8 cellular contexts compared by ENCODE assay signal in the genomic region with DNA sequence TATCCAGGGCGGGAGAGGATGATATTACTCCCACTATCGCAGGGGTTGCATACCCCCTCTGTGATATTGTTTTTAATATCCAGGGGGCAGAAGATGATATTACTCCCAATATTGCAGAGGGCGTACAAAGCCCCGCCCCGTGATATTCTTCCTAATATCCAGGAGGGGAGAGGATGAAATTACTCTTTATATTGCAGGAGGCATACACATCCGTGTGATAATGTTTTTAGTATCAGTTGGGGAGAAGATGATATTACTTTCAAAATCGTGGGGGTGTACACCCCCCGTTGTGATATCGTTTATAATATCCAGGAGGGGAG. TPM values are rescaled to one million over a fixed set of nuclear protein-coding genes. Genes with fewer than 3 reads are reported as not detected.
DNase-seq lines count a peak whose midpoint lies in the region; ATAC-seq and TF ChIP-seq lines count a peak whose summit lies in the region.

No MANE protein-coding gene starts in this region.

- TF ChIP-seq POLR2A in transverse colon (IDR thresholded peaks at IDR 0.05): no peak

- H3K27ac ChIP-seq in heart right ventricle (no peak overlapping the region), thoracic aorta (no peak overlapping the region), transverse colon (no peak overlapping the region)

- no peak for DNase-seq in heart right ventricle
- no peak for DNase-seq in Right ventricle myocardium superior
- no peak for DNase-seq in T-helper 17 cell
- no peak for DNase-seq in glutamatergic neuron
- no peak for DNase-seq in thoracic aorta (ENCODE audit: low spot score)
- no peak for DNase-seq in NCI-H82 treated with DMSO at 0.1 percent for 48 hours (lab: John Stamatoyannopoulos, UW; ENCODE audit: unreplicated experiment)
- no peak for DNase-seq in transverse colon

- H3K4me1 Mint-ChIP-seq in T-helper 17 cell (peaks cover 4% of the 10 kb centered on the region), glutamatergic neuron (ENCODE audit: low read depth, unreplicated experiment) (no peaks in the 10 kb centered on the region)

- intact Hi-C loops in heart right ventricle (cut with DNase I) (loop anchor here in 3 of 10 donors (5.0 to 10.0 kb wide), 4 partner anchors 46 to 326 kb away; a partner anchor contains a TSS), Right ventricle myocardium superior (cut with DNase I) (no loop called here), transverse colon (cut with DNase I; ENCODE audit: low total_unique reads) (no loop called here)

- H3K4me3 Mint-ChIP-seq in T-helper 17 cell (peak overlapping the region; percentile 85), glutamatergic neuron (ENCODE audit: unreplicated experiment) (peak overlapping the region; percentile 71)

- in situ Hi-C loops in transverse colon (cut with MboI; ENCODE audit: low pct_ligation_motif_present in 1 of 4, low pct_unique_long_range_greater_than_20kb in 1 of 4, low sequenced_read_pairs in 3 of 4): no loop called here

- H3K4me1 ChIP-seq in heart right ventricle: peaks cover 0 to 10% (median 0%) of the 10 kb centered on the region in 9 donors
- no peaks in the 10 kb centered on the region for H3K4me1 ChIP-seq in thoracic aorta (ENCODE audit: control insufficient read depth in 1 of 2, low read depth in 2 of 2)
- H3K4me1 ChIP-seq in transverse colon: peaks cover 0 to 3% (median 1%) of the 10 kb centered on the region in 4 donors

- H3K4me3 ChIP-seq in heart right ventricle: peak overlapping the region in 8 of 10 donors; percentile 23 to 46 (median 40)
- peak overlapping the region; percentile 23 for H3K4me3 ChIP-seq in thoracic aorta
- H3K4me3 ChIP-seq in transverse colon: peak overlapping the region in 2 of 4 donors; percentile 23 to 43

- ATAC-seq in heart right ventricle: no peak
- no peak for ATAC-seq in Right ventricle myocardium superior (ENCODE audit: poor library complexity)
- ATAC-seq in T-helper 17 cell: no peak
- no peak for ATAC-seq in thoracic aorta (ENCODE audit: insufficient number of reproducible peaks, low FRiP score, low read depth)
- ATAC-seq in GM21528 (IDR thresholded peaks at IDR 0.05; ENCODE audit: low FRiP score, unreplicated experiment): no peak

- H3K9me3 Mint-ChIP-seq in glutamatergic neuron (ENCODE audit: unreplicated experiment): peaks cover 2% of the 10 kb centered on the region

- WGBS in heart right ventricle, 2 donors: 71 to 72% methylated on average over 9 of the region's 9 CpGs
- 60% methylated on average over 9 of the region's 9 CpGs; no CpG with 5 or more reads in 1 of the 2 donors for WGBS in transverse colon (ENCODE audit: low coverage in 1 of 2), 2 donors

- TF ChIP-seq CTCF in heart right ventricle (IDR thresholded peaks at IDR 0.05) (no peak), glutamatergic neuron (IDR thresholded peaks at IDR 0.05; ENCODE audit: partially characterized antibody, unreplicated experiment) (no peak), thoracic aorta (IDR thresholded peaks at IDR 0.05) (no peak), transverse colon (IDR thresholded peaks at IDR 0.05) (no peak)

- H3K36me3 Mint-ChIP-seq in T-helper 17 cell (ENCODE audit: low read depth): no peaks in the 10 kb centered on the region
- H3K36me3 Mint-ChIP-seq in glutamatergic neuron (ENCODE audit: unreplicated experiment): no peaks in the 10 kb centered on the region

- H3K9me3 ChIP-seq in heart right ventricle (no peaks in the 10 kb centered on the region), T-helper 17 cell (ENCODE audit: control insufficient read depth, low read length, poor library complexity, severe bottlenecking) (no peaks in the 10 kb centered on the region), thoracic aorta (no peaks in the 10 kb centered on the region), transverse colon (no peaks in the 10 kb centered on the region)

- peaks cover 51% of the 10 kb centered on the region for H3K27me3 Mint-ChIP-seq in T-helper 17 cell
- H3K27me3 Mint-ChIP-seq in glutamatergic neuron (ENCODE audit: unreplicated experiment): no peaks in the 10 kb centered on the region

- H3K27ac Mint-ChIP-seq in T-helper 17 cell (peak overlapping the region; percentile 79), glutamatergic neuron (ENCODE audit: unreplicated experiment) (no peak overlapping the region)

- no peak for TF ChIP-seq EP300 in transverse colon (IDR thresholded peaks at IDR 0.05; ENCODE audit: low read depth)

- H3K27me3 ChIP-seq in heart right ventricle (peaks cover 0 to 49% (median 31%) of the 10 kb centered on the region in 7 donors), thoracic aorta (replicated peaks; ENCODE audit: insufficient read depth) (no peaks in the 10 kb centered on the region), transverse colon (peaks cover 25% of the 10 kb centered on the region)

- no peaks in the 10 kb centered on the region for H3K36me3 ChIP-seq in heart right ventricle
- no peaks in the 10 kb centered on the region for H3K36me3 ChIP-seq in thoracic aorta
- no peaks in the 10 kb centered on the region for H3K36me3 ChIP-seq in transverse colon

RNA-seq across cellular contexts. Expression of a gene that starts 52.9 kb away (rescaled TPM):
- total RNA-seq in heart right ventricle: 100 to 1,000 TPM; 138 to 219 (median 189) TPM
- 100 to 1,000 TPM; 143 to 146 TPM for polyA plus RNA-seq in heart right ventricle
- total RNA-seq in Right ventricle myocardium superior: 164 TPM
- total RNA-seq in T-helper 17 cell: 100 to 1,000 TPM; 150 to 171 TPM
- total RNA-seq in glutamatergic neuron (ENCODE audit: unreplicated experiment): 80.3 TPM
- 10 to 100 TPM; 72.2 to 72.6 TPM for total RNA-seq in thoracic aorta
- total RNA-seq in transverse colon: 100 to 1,000 TPM in 3 of 4 donors, 10 to 100 TPM in 1; 65.9 to 132 (median 106) TPM
